ENCODE assay signal across 27 cellular contexts in genomic region chr15:58415636-58416035, GRCh38. TPM values are rescaled to one million over a fixed set of nuclear protein-coding genes. Genes with fewer than 3 reads are reported as not detected.
"Had no signal": no experiment of that assay in that cellular context is flagged by ENCODE, and none has a peak within 500 bp of the region (broad histone marks: within the 10 kb centered on the region; RNA-seq: fewer than 3 reads in every experiment).

No MANE protein-coding gene starts in this region.

- H3K4me1 Mint-ChIP-seq: WTC11 had no signal

- H3K9me3 Mint-ChIP-seq: activated T-cell treated with anti-CD3 and anti-CD28 coated beads, Interleukin-2, amount 50 U/mL, for 24 hours; natural killer cell treated with Interleukin-12 subunit alpha and Interleukin-12 subunit beta and Interleukin-15 and Interleukin-18, amount 100 ng/mL, for 72 hours had no signal

- H3K4me3 ChIP-seq: mucosa of descending colon, right atrium auricular region, spleen, thoracic aorta had no signal

- H3K27me3 ChIP-seq: brain microvascular endothelial cell, right atrium auricular region, spleen had no signal

- H3K27me3 Mint-ChIP-seq: activated CD4-positive, alpha-beta T cell treated with anti-CD3 and anti-CD28 coated beads, Interleukin-2, amount 10 ng/mL, durations not matched to agents 7 days and 5 days; activated T-cell treated with anti-CD3 and anti-CD28 coated beads, Interleukin-2, amount 50 U/mL, for 24 hours; natural killer cell treated with Interleukin-12 subunit alpha and Interleukin-12 subunit beta and Interleukin-15 and Interleukin-18, amount 100 ng/mL, for 72 hours had no signal

- H3K4me1 ChIP-seq: right atrium auricular region, spleen had no signal

- H3K9me3 ChIP-seq: mucosa of descending colon, right atrium auricular region had no signal

- H3K36me3 ChIP-seq: brain microvascular endothelial cell, right atrium auricular region, spleen, thoracic aorta had no signal

- DNase-seq: activated CD4-positive, alpha-beta memory T cell treated with anti-CD3 and anti-CD28 coated beads, Interleukin-2, amount 10 ng/mL, durations not matched to agents 7 days and 5 days; activated CD4-positive, alpha-beta T cell treated with anti-CD3 and anti-CD28 coated beads for 1 hour; activated CD4-positive, alpha-beta T cell treated with anti-CD3 and anti-CD28 coated beads, Interleukin-2, amount 10 ng/mL, durations not matched to agents 7 days and 5 days; activated CD8-positive, alpha-beta memory T cell treated with anti-CD3 and anti-CD28 coated beads, Interleukin-2, amount 50 U/mL, for 48 hours; activated gamma-delta T cell; activated naive CD4-positive, alpha-beta T cell treated with anti-CD3 and anti-CD28 coated beads, Interleukin-2, amount 50 U/mL, for 16 hours; activated T-cell treated with anti-CD3 and anti-CD28 coated beads, Interleukin-2, amount 50 U/mL, for 24 hours; anterior cingulate cortex; brain microvascular endothelial cell; cortex of kidney; islet precursor cell; left cardiac atrium; left ventricle myocardium superior; mucosa of descending colon; spleen; stimulated activated naive CD4-positive, alpha-beta T cell treated with Interleukin-2 at 50 U/mL for 16 hours; T-helper 2 cell; trophoblast cell had no signal

- ATAC-seq: left cardiac atrium; left ventricle myocardium superior; mucosa of descending colon; natural killer cell treated with Interleukin-12 subunit alpha and Interleukin-12 subunit beta and Interleukin-15 and Interleukin-18, amount 100 ng/mL, for 72 hours; WTC11 had no signal

- H3K4me3 Mint-ChIP-seq: activated CD4-positive, alpha-beta memory T cell treated with anti-CD3 and anti-CD28 coated beads, Interleukin-2, amount 10 ng/mL, durations not matched to agents 7 days and 5 days; activated CD4-positive, alpha-beta T cell treated with anti-CD3 and anti-CD28 coated beads, Interleukin-2, amount 10 ng/mL, durations not matched to agents 7 days and 5 days; activated T-cell treated with anti-CD3 and anti-CD28 coated beads, Interleukin-2, amount 50 U/mL, for 24 hours; natural killer cell treated with Interleukin-12 subunit alpha and Interleukin-12 subunit beta and Interleukin-15 and Interleukin-18, amount 100 ng/mL, for 72 hours; WTC11 had no signal

- H3K27ac Mint-ChIP-seq: activated CD4-positive, alpha-beta memory T cell treated with anti-CD3 and anti-CD28 coated beads, Interleukin-2, amount 10 ng/mL, durations not matched to agents 7 days and 5 days; activated CD4-positive, alpha-beta T cell treated with anti-CD3 and anti-CD28 coated beads, Interleukin-2, amount 10 ng/mL, durations not matched to agents 7 days and 5 days; activated T-cell treated with anti-CD3 and anti-CD28 coated beads, Interleukin-2, amount 50 U/mL, for 24 hours; natural killer cell treated with Interleukin-12 subunit alpha and Interleukin-12 subunit beta and Interleukin-15 and Interleukin-18, amount 100 ng/mL, for 72 hours; WTC11 had no signal

- H3K27ac ChIP-seq: brain microvascular endothelial cell, right atrium auricular region, spleen, thoracic aorta had no signal

RNA-seq across cellular contexts. Expression of gene LIPC, which starts 16.2 kb away (rescaled TPM):
- total RNA-seq: cerebellum, endothelial cell of umbilical vein, frontal cortex, lung microvascular endothelial cell, mesenteric fat pad, thoracic aorta, WTC11 had no signal
- polyA plus RNA-seq: endothelial cell of umbilical vein had no signal
